34 cellular contexts compared by ENCODE assay signal in genomic region chr4:112847781-112848180, GRCh38.
"Had no signal": no experiment of that assay in that cellular context is flagged by ENCODE, and none has a peak within 500 bp of the region (broad histone marks: within the 10 kb centered on the region; RNA-seq: fewer than 3 reads in every experiment).

No MANE protein-coding gene starts in this region.

- H3K9me3 ChIP-seq: adrenal gland, body of pancreas, esophagus muscularis mucosa, left ventricle myocardium inferior, right atrium auricular region, uterus had no signal

- H3K36me3 ChIP-seq: adrenal gland, esophagus muscularis mucosa, left ventricle myocardium inferior, neural progenitor cell, right atrium auricular region, uterus, WERI-Rb-1 had no signal

- H3K27ac ChIP-seq: adrenal gland, body of pancreas, coronary artery, left ventricle myocardium inferior, neural progenitor cell, parathyroid adenoma, right atrium auricular region, uterus, WERI-Rb-1 had no signal

- DNase-seq: activated CD4-positive, alpha-beta memory T cell treated with anti-CD3 and anti-CD28 coated beads for 36 hours; activated CD4-positive, alpha-beta T cell treated with anti-CD3 and anti-CD28 coated beads, Interleukin-2, amount 10 ng/mL, durations not matched to agents 24 days and 14 days; activated CD4-positive, CD25-positive, alpha-beta regulatory T cell treated with anti-CD3 and anti-CD28 coated beads, Interleukin-2, amount 50 U/mL, for 72 hours; activated CD8-positive, alpha-beta memory T cell treated with anti-CD3 and anti-CD28 coated beads, Interleukin-2, amount 50 U/mL, for 4 hours; activated effector memory CD4-positive, alpha-beta T cell treated with anti-CD3 and anti-CD28 coated beads, Interleukin-2, amount 50 U/mL, for 16 hours; activated naive CD4-positive, alpha-beta T cell treated with anti-CD3 and anti-CD28 coated beads for 36 hours; activated naive CD8-positive, alpha-beta T cell treated with anti-CD3 and anti-CD28 coated beads for 36 hours; activated T-cell treated with anti-CD3 and anti-CD28 coated beads, Interleukin-2, amount 50 U/mL, for 1 hour; adrenal gland; aorta; body of pancreas; dorsolateral prefrontal cortex; effector memory CD4-positive, alpha-beta T cell; foreskin melanocyte; left ventricle myocardium inferior; mesendoderm; natural killer cell; occipital lobe; stimulated activated CD4-positive, alpha-beta T cell treated with anti-CD3 and anti-CD28 coated beads, Interleukin-1b, Interleukin-23, amount 100 ng/mL, for 48 hours; stimulated activated CD4-positive, alpha-beta T cell treated with anti-CD3 and anti-CD28 coated beads, Interleukin-4, amount 100 ng/mL, for 4 hours; stimulated activated CD8-positive, alpha-beta memory T cell treated with anti-CD3 and anti-CD28 coated beads, Interleukin-4, amount 100 ng/mL, for 48 hours; stimulated activated naive CD8-positive, alpha-beta T cell treated with anti-CD3 and anti-CD28 coated beads, Interleukin-15, amount 100 ng/mL, for 72 hours; substantia nigra; T1000; uterus; WERI-Rb-1 had no signal

- H3K4me1 ChIP-seq: adrenal gland, body of pancreas, parathyroid adenoma, uterus had no signal

- H3K4me3 ChIP-seq: adrenal gland, body of pancreas, coronary artery, dorsolateral prefrontal cortex, esophagus muscularis mucosa, left ventricle myocardium inferior, lung, neural progenitor cell, right atrium auricular region, smooth muscle cell, uterus had no signal

- H3K4me2 ChIP-seq: neural progenitor cell, smooth muscle cell had no signal

- H2AFZ ChIP-seq: neural progenitor cell, parathyroid adenoma had no signal

- H3K27me3 ChIP-seq: adrenal gland, body of pancreas, dorsolateral prefrontal cortex, esophagus muscularis mucosa, neural progenitor cell, right atrium auricular region, uterus had no signal

- H3K79me2 ChIP-seq: parathyroid adenoma had no signal

- ATAC-seq: body of pancreas; natural killer cell; stimulated activated memory B cell treated with anti-CD40 and anti-IgM and Interleukin-4, amounts not matched to agents 10 μg/mL and 1 μg/mL and 100 μg/mL, for 72 hours; stimulated activated naive CD8-positive, alpha-beta T cell treated with anti-CD3 and anti-CD28 coated beads, Interleukin-15, amount 100 ng/mL, for 72 hours had no signal

- H3K9ac ChIP-seq: neural progenitor cell, parathyroid adenoma had no signal
